ENCODE assay signal across 18 cellular contexts in the genomic region with DNA sequence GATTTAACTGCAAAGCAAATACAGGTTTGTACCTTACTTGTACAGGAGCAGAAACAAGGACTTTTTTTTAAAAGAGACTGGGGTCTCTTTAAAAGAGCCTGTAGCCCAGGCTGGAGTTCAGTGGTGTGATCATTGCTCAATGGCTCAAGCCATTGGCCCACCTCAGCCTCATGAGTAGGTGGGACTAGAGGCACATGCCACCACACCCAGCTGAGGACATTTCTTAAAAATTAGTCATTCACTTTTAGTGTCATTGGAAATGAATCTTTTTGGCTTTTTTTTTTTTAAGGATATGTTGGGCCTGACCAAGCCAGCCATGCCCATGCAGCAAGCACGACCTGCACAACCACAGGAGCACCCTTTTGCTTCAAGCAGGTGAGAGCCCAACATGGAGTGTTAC. TPM values are rescaled to one million over a fixed set of nuclear protein-coding genes. Genes with fewer than 3 reads are reported as not detected.
DNase-seq lines count a peak whose midpoint lies in the region; TF ChIP-seq lines count a peak whose summit lies in the region.
"Had no signal": no experiment of that assay in that cellular context is flagged by ENCODE, and none has a peak within 500 bp of the region (broad histone marks: within the 10 kb centered on the region; RNA-seq: fewer than 3 reads in every experiment).

No MANE protein-coding gene starts in this region.

- in situ Hi-C loops in brain microvascular endothelial cell (cut with HindIII; ENCODE audit: low pct_ligation_motif_present, low sequenced_read_pairs) = no loop called here

- no peak for TF ChIP-seq CTCF in brain microvascular endothelial cell (IDR thresholded peaks at IDR 0.05; ENCODE audit: low read depth, low read length, missing control alignments)

- DNase-seq in AG20443 (ENCODE audit: low spot score) (peak; percentile 73), HT1080 (ENCODE audit: low read depth) (peak; percentile 93), brain microvascular endothelial cell (peak; percentile 48), kidney tubule cell (ENCODE audit: low spot score) (peak; percentile 78), NCI-H2196 (lab: John Stamatoyannopoulos, UW; ENCODE audit: unreplicated experiment) (no peak), HUDEP-2 (lab: John Stamatoyannopoulos, UW; ENCODE audit: unreplicated experiment in 76 of 76) (no peak), iPS-NIHi11 (ENCODE audit: low spot score) (no peak), GM19240 (ENCODE audit: insufficient read length, low spot score) (no peak)
- DNase-seq: activated CD8-positive, alpha-beta memory T cell treated with anti-CD3 and anti-CD28 coated beads for 24 hours; activated gamma-delta T cell; effector CD8-positive, alpha-beta T cell; GDM1; left cardiac atrium; stimulated activated CD4-positive, alpha-beta T cell treated with anti-CD3 and anti-CD28 coated beads, Interleukin-2, amount 100 ng/mL, for 48 hours; transverse colon had no signal

- H3K27ac ChIP-seq in brain microvascular endothelial cell = peak overlapping the region; percentile 56
- H3K27ac ChIP-seq: C4-2B, HL-60, transverse colon had no signal

- peaks cover 52% of the 10 kb centered on the region for H3K36me3 ChIP-seq in brain microvascular endothelial cell (replicated peaks)

- no peak overlapping the region for H3K4me3 ChIP-seq in brain microvascular endothelial cell (ENCODE audit: low read depth, low read length)
- H3K4me3 ChIP-seq: GM23338, transverse colon had no signal

- H3K27me3 ChIP-seq in brain microvascular endothelial cell (replicated peaks) = no peaks in the 10 kb centered on the region
- H3K27me3 ChIP-seq: transverse colon had no signal

RNA-seq across cellular contexts. Expression of gene SEC23B, which starts 16.9 kb away (rescaled TPM):
- total RNA-seq in HT1080 (2014; rRNA removed; shearing (Covaris generic)) = 84.6 and 95.2 TPM in 2 replicates
- 55.6 and 60.1 TPM in 2 replicates for polyA plus RNA-seq in HT1080 (2015; cell fraction: cytosol; rRNA removed)
- 95.5 and 107 TPM in 2 replicates for polyA plus RNA-seq in HT1080 (2015; cell fraction: nucleus; rRNA removed)

RNA-seq across cellular contexts. Expression of gene RBBP9, which starts 27.6 kb away (rescaled TPM):
- 17.1 and 17.4 TPM in 2 replicates for total RNA-seq in HT1080 (2014; rRNA removed; shearing (Covaris generic))
- polyA plus RNA-seq in HT1080 (2015; cell fraction: cytosol; rRNA removed) = 12.2 and 17.8 TPM in 2 replicates
- 10.1 and 11.4 TPM in 2 replicates for polyA plus RNA-seq in HT1080 (2015; cell fraction: nucleus; rRNA removed)

RNA-seq across cellular contexts. Expression of gene SMIM26, which starts 42.6 kb away (rescaled TPM):
- 154 and 161 TPM in 2 replicates for total RNA-seq in HT1080 (2014; rRNA removed; shearing (Covaris generic))
- 124 and 128 TPM in 2 replicates for polyA plus RNA-seq in HT1080 (2015; cell fraction: cytosol; rRNA removed)
- 39.7 and 48.2 TPM in 2 replicates for polyA plus RNA-seq in HT1080 (2015; cell fraction: nucleus; rRNA removed)

RNA-seq across cellular contexts. Expression of gene POLR3F, which starts 57.5 kb away (rescaled TPM):
- total RNA-seq in HT1080 (2014; rRNA removed; shearing (Covaris generic)) = 25.2 and 35.2 TPM in 2 replicates
- polyA plus RNA-seq in HT1080 (2015; cell fraction: cytosol; rRNA removed) = 12.3 and 15.1 TPM in 2 replicates
- polyA plus RNA-seq in HT1080 (2015; cell fraction: nucleus; rRNA removed) = 13.5 and 15.9 TPM in 2 replicates

RNA-seq across cellular contexts. Expression of gene DZANK1, which starts 57.8 kb away (rescaled TPM):
- total RNA-seq in HT1080 (2014; rRNA removed; shearing (Covaris generic)) = 0.57 and 1.3 TPM in 2 replicates
- polyA plus RNA-seq in HT1080 (2015; cell fraction: cytosol; rRNA removed) = 0.92 and 1.1 TPM in 2 replicates
- polyA plus RNA-seq in HT1080 (2015; cell fraction: nucleus; rRNA removed) = 3.1 and 3.4 TPM in 2 replicates

Comparison
In these comparisons a context has a peak if more than half of its experiments do, and no peak if none do; other contexts are left out.
1. DNase-seq: peak in AG20443 (single experiment), HT1080 (single experiment), brain microvascular endothelial cell (single experiment) and kidney tubule cell (single experiment); none in NCI-H2196 (single experiment), HUDEP-2 (0 of 76), iPS-NIHi11 (single experiment) and GM19240 (single experiment).